Comparison of ENCODE assay signal across 1 cellular context in genomic region chr1:191495040-191495439, GRCh38.
TF ChIP-seq lines count a peak whose summit lies in the region.

No MANE protein-coding gene starts in this region.

TF ChIP-seq in HCT116, 20 proteins besides CTCF, POLR2A, EP300 and RAD21 (continued from another document):
- no peak for TF ChIP-seq REST (IDR thresholded peaks at IDR 0.05; ENCODE audit: low read depth)
TF ChIP-seq in HCT116: peak in this region for 0.
